In genomic region chr13:27533155-27533643, GRCh38 we compare ENCODE assay signal across 8 cellular contexts.
DNase-seq lines count a peak whose midpoint lies in the region; ATAC-seq and TF ChIP-seq lines count a peak whose summit lies in the region.

No MANE protein-coding gene starts in this region.

- peak; percentile 74 for ATAC-seq in activated CD8-positive, alpha-beta T cell treated with anti-CD3 and anti-CD28 coated beads, Interleukin-2, amount 10 ng/mL, durations not matched to agents 7 days and 5 days
- peak; percentile 91 for ATAC-seq in effector memory CD8-positive, alpha-beta T cell (replicated peaks)
- ATAC-seq in GM18520 (IDR thresholded peaks at IDR 0.05; ENCODE audit: unreplicated experiment) = no peak

- H3K4me1 Mint-ChIP-seq in activated CD8-positive, alpha-beta T cell treated with anti-CD3 and anti-CD28 coated beads, Interleukin-2, amount 10 ng/mL, durations not matched to agents 7 days and 5 days (ENCODE audit: low read depth) = peaks cover 7% of the 10 kb centered on the region
- H3K4me1 Mint-ChIP-seq in effector memory CD8-positive, alpha-beta T cell (ENCODE audit: low read depth in 2 of 2) = peaks cover 7 to 9% of the 10 kb centered on the region in 2 donors

- in situ Hi-C loops in GM13977 (cut with MboI; ENCODE audit: low pct_unique_long_range_greater_than_20kb, low sequenced_read_pairs, unreplicated experiment) = no loop called here

- peak; percentile 56 for DNase-seq in GM13977 (ENCODE audit: low spot score)
- DNase-seq in NCI-H748 (lab: John Stamatoyannopoulos, UW; ENCODE audit: unreplicated experiment) = peak; percentile 91
- DNase-seq in activated CD8-positive, alpha-beta T cell treated with anti-CD3 and anti-CD28 coated beads, Interleukin-2, amount 10 ng/mL, durations not matched to agents 7 days and 5 days = peak; percentile 61
- DNase-seq in effector memory CD8-positive, alpha-beta T cell = peak; percentile 35 to 45 (median 42)
- DNase-seq in lung microvascular endothelial cell (ENCODE audit: low read depth in 2 of 2) = peak; percentile 81 to 88
- peak in 2 of 3 experiments; percentile 9 to 12 for DNase-seq in stimulated activated CD4-positive, alpha-beta T cell treated with anti-CD3 and anti-CD28 coated beads, TNF-alpha, amount 100 ng/mL, for 4 hours (ENCODE audit: low read depth in 3 of 3)
- no peak for DNase-seq in NCI-H187 (lab: John Stamatoyannopoulos, UW)

- no peak overlapping the region for H3K27ac Mint-ChIP-seq in activated CD8-positive, alpha-beta T cell treated with anti-CD3 and anti-CD28 coated beads, Interleukin-2, amount 10 ng/mL, durations not matched to agents 7 days and 5 days
- H3K27ac Mint-ChIP-seq in effector memory CD8-positive, alpha-beta T cell = peak overlapping the region; percentile 42 to 53

- peaks cover 3% of the 10 kb centered on the region for H3K9me3 Mint-ChIP-seq in activated CD8-positive, alpha-beta T cell treated with anti-CD3 and anti-CD28 coated beads, Interleukin-2, amount 10 ng/mL, durations not matched to agents 7 days and 5 days (ENCODE audit: insufficient read depth)
- H3K9me3 Mint-ChIP-seq in effector memory CD8-positive, alpha-beta T cell = no peaks in the 10 kb centered on the region

- CTCF ChIA-PET in activated CD8-positive, alpha-beta T cell treated with anti-CD3 and anti-CD28 coated beads, Interleukin-2, amount 10 ng/mL, durations not matched to agents 7 days and 5 days (lab: Charles Lee) = interaction anchor here (0.7 to 3.8 kb wide), 13 partner anchors 9 to 421 kb away, joined by 3 to 31 read pairs (median 6); partner anchors contain the start of gene LNX2

- TF ChIP-seq CTCF in GM13977 (IDR thresholded peaks at IDR 0.05; ENCODE audit: extremely low read depth, insufficient read depth, missing control alignments) = peak; percentile 96

- H3K27me3 Mint-ChIP-seq in activated CD8-positive, alpha-beta T cell treated with anti-CD3 and anti-CD28 coated beads, Interleukin-2, amount 10 ng/mL, durations not matched to agents 7 days and 5 days (ENCODE audit: low read depth) = peaks cover 2% of the 10 kb centered on the region
- H3K27me3 Mint-ChIP-seq in effector memory CD8-positive, alpha-beta T cell = peaks cover 6 to 7% of the 10 kb centered on the region in 2 donors

- no peak overlapping the region for H3K4me3 Mint-ChIP-seq in activated CD8-positive, alpha-beta T cell treated with anti-CD3 and anti-CD28 coated beads, Interleukin-2, amount 10 ng/mL, durations not matched to agents 7 days and 5 days
- peak overlapping the region in 1 of 2 donors; percentile 32 for H3K4me3 Mint-ChIP-seq in effector memory CD8-positive, alpha-beta T cell

- no peaks in the 10 kb centered on the region for H3K36me3 Mint-ChIP-seq in activated CD8-positive, alpha-beta T cell treated with anti-CD3 and anti-CD28 coated beads, Interleukin-2, amount 10 ng/mL, durations not matched to agents 7 days and 5 days (ENCODE audit: low read depth)
- H3K36me3 Mint-ChIP-seq in effector memory CD8-positive, alpha-beta T cell (ENCODE audit: insufficient read depth) = no peaks in the 10 kb centered on the region

- POLR2A ChIA-PET in activated CD8-positive, alpha-beta T cell treated with anti-CD3 and anti-CD28 coated beads, Interleukin-2, amount 10 ng/mL, durations not matched to agents 7 days and 5 days (lab: Charles Lee) = interaction anchor here (0.8 kb wide), 1 partner anchor 88 kb away, joined by 3 read pairs; no protein-coding TSS in a partner anchor

Comparison
In these comparisons a context has a peak if more than half of its experiments do, and no peak if none do; other contexts are left out.
1. DNase-seq: peak in GM13977 (single experiment), NCI-H748 (single experiment), activated CD8-positive, alpha-beta T cell treated with anti-CD3 and anti-CD28 coated beads, Interleukin-2, amount 10 ng/mL, durations not matched to agents 7 days and 5 days (single experiment), effector memory CD8-positive, alpha-beta T cell (3 of 3), lung microvascular endothelial cell (2 of 2) and stimulated activated CD4-positive, alpha-beta T cell treated with anti-CD3 and anti-CD28 coated beads, TNF-alpha, amount 100 ng/mL, for 4 hours (2 of 3); none in NCI-H187 (0 of 2).